In genomic region chr19:12893582-12893981, GRCh38 we compare ENCODE assay signal across 28 cellular contexts. TPM values are rescaled to one million over a fixed set of nuclear protein-coding genes. Genes with fewer than 3 reads are reported as not detected.
A peak's percentile ranks its signal among the peaks of the same experiment; 100 is the strongest.
DNase-seq lines count a peak whose midpoint lies in the region; ATAC-seq and TF ChIP-seq lines count a peak whose summit lies in the region.
"Had no signal": no experiment of that assay in that cellular context is flagged by ENCODE, and none has a peak within 500 bp of the region (broad histone marks: within the 10 kb centered on the region; RNA-seq: fewer than 3 reads in every experiment).

No MANE protein-coding gene starts in this region.

- DNase-seq in activated CD4-positive, alpha-beta T cell treated with anti-CD3 and anti-CD28 coated beads, Interleukin-2, amount 10 ng/mL, durations not matched to agents 7 days and 5 days = no peak
- DNase-seq in activated CD4-positive, alpha-beta T cell treated with anti-CD3 and anti-CD28 coated beads for 4 hours = no peak
- no peak for DNase-seq in CD4-positive, alpha-beta memory T cell
- DNase-seq in activated T-helper 1 cell treated with anti-CD3 and anti-CD28 coated beads, Interleukin-12 subunit alpha, Interleukin-12 subunit beta, Interleukin-2, Interleukin-4 antibody, amounts not matched to agents 30 ng/mL and 10 ng/mL and 1 ng/mL, durations not matched to agents 14 hours and 24 hours and 36 hours (ENCODE audit: low spot score) = no peak
- DNase-seq in natural killer cell (no peak), NOMO-1 treated with dmso at 0.1 percent for 144 hours (lab: John Stamatoyannopoulos, UW; ENCODE audit: unreplicated experiment) (no peak), NCI-H524 (lab: John Stamatoyannopoulos, UW) (no peak)
- DNase-seq: activated CD8-positive, alpha-beta T cell treated with anti-CD3 and anti-CD28 coated beads for 36 hours; BE2C; Calu3; effector CD8-positive, alpha-beta T cell; HCEC 1CT; heart left ventricle; left colon; NCI-H1048; NCI-H1694 treated with DMSO at 0.1 percent for 48 hours; NCI-H2171; NCI-H526 treated with DMSO at 0.1 percent for 48 hours; stimulated activated CD4-positive, alpha-beta T cell treated with anti-CD3 and anti-CD28 coated beads, Interleukin-2, amount 100 ng/mL, for 48 hours; stimulated activated naive B cell treated with anti-CD40 and anti-IgM and Interleukin-4, amounts not matched to agents 10 μg/mL and 1 μg/mL and 100 μg/mL, for 72 hours had no signal

- no peaks in the 10 kb centered on the region for H3K27me3 ChIP-seq in CD4-positive, alpha-beta memory T cell (ENCODE audit: insufficient read depth, low read length)
- H3K27me3 ChIP-seq: BE2C, heart left ventricle, pancreas, right atrium auricular region, SJSA1 had no signal

- ATAC-seq in natural killer cell = no peak
- no peak for ATAC-seq in HG03439 (IDR thresholded peaks at IDR 0.05; ENCODE audit: unreplicated experiment)
- ATAC-seq: A549; activated CD8-positive, alpha-beta T cell treated with anti-CD3 and anti-CD28 coated beads for 36 hours; heart left ventricle; HepG2; left colon; pancreas; stimulated activated naive B cell treated with anti-CD40 and anti-IgM and Interleukin-4, amounts not matched to agents 10 μg/mL and 1 μg/mL and 100 μg/mL, for 72 hours had no signal

- H3K4me1 Mint-ChIP-seq in activated CD4-positive, alpha-beta T cell treated with anti-CD3 and anti-CD28 coated beads, Interleukin-2, amount 10 ng/mL, durations not matched to agents 7 days and 5 days = peaks cover 25% of the 10 kb centered on the region
- peaks cover 14 to 30% (median 22%) of the 10 kb centered on the region in 4 donors for H3K4me1 Mint-ChIP-seq in CD4-positive, alpha-beta memory T cell
- H3K4me1 Mint-ChIP-seq in activated T-helper 1 cell treated with anti-CD3 and anti-CD28 coated beads, Interleukin-12 subunit alpha, Interleukin-12 subunit beta, Interleukin-2, Interleukin-4 antibody, amounts not matched to agents 30 ng/mL and 10 ng/mL and 1 ng/mL, durations not matched to agents 14 hours and 24 hours and 36 hours (ENCODE audit: low read depth) = peaks cover 13% of the 10 kb centered on the region
- peaks cover 9 to 22% of the 10 kb centered on the region in 2 donors for H3K4me1 Mint-ChIP-seq in natural killer cell

- peak overlapping the region; percentile 40 for H3K4me3 Mint-ChIP-seq in activated CD4-positive, alpha-beta T cell treated with anti-CD3 and anti-CD28 coated beads, Interleukin-2, amount 10 ng/mL, durations not matched to agents 7 days and 5 days
- H3K4me3 Mint-ChIP-seq in CD4-positive, alpha-beta memory T cell = peak overlapping the region in 7 of 8 donors; percentile 40 to 98 (median 52)
- H3K4me3 Mint-ChIP-seq in activated T-helper 1 cell treated with anti-CD3 and anti-CD28 coated beads, Interleukin-12 subunit alpha, Interleukin-12 subunit beta, Interleukin-2, Interleukin-4 antibody, amounts not matched to agents 30 ng/mL and 10 ng/mL and 1 ng/mL, durations not matched to agents 14 hours and 24 hours and 36 hours = peak overlapping the region; percentile 74
- H3K4me3 Mint-ChIP-seq in natural killer cell = peak overlapping the region; percentile 45

- no peaks in the 10 kb centered on the region for H3K27me3 Mint-ChIP-seq in activated CD4-positive, alpha-beta T cell treated with anti-CD3 and anti-CD28 coated beads, Interleukin-2, amount 10 ng/mL, durations not matched to agents 7 days and 5 days
- no peaks in the 10 kb centered on the region for H3K27me3 Mint-ChIP-seq in CD4-positive, alpha-beta memory T cell
- no peaks in the 10 kb centered on the region for H3K27me3 Mint-ChIP-seq in activated T-helper 1 cell treated with anti-CD3 and anti-CD28 coated beads, Interleukin-12 subunit alpha, Interleukin-12 subunit beta, Interleukin-2, Interleukin-4 antibody, amounts not matched to agents 30 ng/mL and 10 ng/mL and 1 ng/mL, durations not matched to agents 14 hours and 24 hours and 36 hours (ENCODE audit: insufficient read depth)
- no peaks in the 10 kb centered on the region for H3K27me3 Mint-ChIP-seq in natural killer cell (ENCODE audit: low read depth in 2 of 2)
- H3K27me3 Mint-ChIP-seq: activated CD8-positive, alpha-beta T cell treated with anti-CD3 and anti-CD28 coated beads for 36 hours; stimulated activated naive B cell treated with anti-CD40 and anti-IgM and Interleukin-4, amounts not matched to agents 10 μg/mL and 1 μg/mL and 100 μg/mL, for 72 hours had no signal

- H3K9me3 ChIP-seq in CD4-positive, alpha-beta memory T cell (ENCODE audit: control insufficient read depth in 1 of 2, low read length in 2 of 2) = no peaks in the 10 kb centered on the region
- H3K9me3 ChIP-seq: A549, BE2C, heart left ventricle, pancreas, right atrium auricular region, SJSA1 had no signal

- H3K27ac Mint-ChIP-seq in activated CD4-positive, alpha-beta T cell treated with anti-CD3 and anti-CD28 coated beads, Interleukin-2, amount 10 ng/mL, durations not matched to agents 7 days and 5 days = no peak overlapping the region
- H3K27ac Mint-ChIP-seq in CD4-positive, alpha-beta memory T cell = peak overlapping the region in 4 of 7 donors; percentile 18 to 68 (median 36)
- H3K27ac Mint-ChIP-seq in activated T-helper 1 cell treated with anti-CD3 and anti-CD28 coated beads, Interleukin-12 subunit alpha, Interleukin-12 subunit beta, Interleukin-2, Interleukin-4 antibody, amounts not matched to agents 30 ng/mL and 10 ng/mL and 1 ng/mL, durations not matched to agents 14 hours and 24 hours and 36 hours = no peak overlapping the region
- H3K27ac Mint-ChIP-seq in natural killer cell = no peak overlapping the region
- H3K27ac Mint-ChIP-seq: activated CD8-positive, alpha-beta T cell treated with anti-CD3 and anti-CD28 coated beads for 36 hours; stimulated activated naive B cell treated with anti-CD40 and anti-IgM and Interleukin-4, amounts not matched to agents 10 μg/mL and 1 μg/mL and 100 μg/mL, for 72 hours had no signal

- TF ChIP-seq CTCF in natural killer cell (IDR thresholded peaks at IDR 0.05) = no peak

- H3K36me3 Mint-ChIP-seq in activated CD4-positive, alpha-beta T cell treated with anti-CD3 and anti-CD28 coated beads, Interleukin-2, amount 10 ng/mL, durations not matched to agents 7 days and 5 days (ENCODE audit: low read depth) = peaks cover 15% of the 10 kb centered on the region
- peaks cover 15 to 34% of the 10 kb centered on the region in 2 donors for H3K36me3 Mint-ChIP-seq in CD4-positive, alpha-beta memory T cell
- peaks cover 23% of the 10 kb centered on the region for H3K36me3 Mint-ChIP-seq in activated T-helper 1 cell treated with anti-CD3 and anti-CD28 coated beads, Interleukin-12 subunit alpha, Interleukin-12 subunit beta, Interleukin-2, Interleukin-4 antibody, amounts not matched to agents 30 ng/mL and 10 ng/mL and 1 ng/mL, durations not matched to agents 14 hours and 24 hours and 36 hours (ENCODE audit: low read depth)
- peaks cover 14% of the 10 kb centered on the region for H3K36me3 Mint-ChIP-seq in natural killer cell

- POLR2A ChIA-PET in activated CD4-positive, alpha-beta T cell treated with anti-CD3 and anti-CD28 coated beads, Interleukin-2, amount 10 ng/mL, durations not matched to agents 7 days and 5 days (lab: Charles Lee) = no interaction called here
- POLR2A ChIA-PET in CD4-positive, alpha-beta memory T cell (lab: Charles Lee; ENCODE audit: partially characterized antibody) = interaction anchor here (5.0 kb wide), 1 partner anchor 20 kb away, joined by 49 read pairs; no protein-coding TSS in a partner anchor

- CTCF ChIA-PET in activated CD4-positive, alpha-beta T cell treated with anti-CD3 and anti-CD28 coated beads, Interleukin-2, amount 10 ng/mL, durations not matched to agents 7 days and 5 days (lab: Charles Lee) = no interaction called here
- CTCF ChIA-PET in CD4-positive, alpha-beta memory T cell (lab: Charles Lee; ENCODE audit: partially characterized antibody) = interaction anchor here (0.6 to 1.6 kb wide), 3 partner anchors 39 to 118 kb away, joined by 3 to 6 read pairs (median 5); no protein-coding TSS in a partner anchor

- peaks cover 19% of the 10 kb centered on the region for H3K4me1 ChIP-seq in CD4-positive, alpha-beta memory T cell (ENCODE audit: insufficient read depth, low read length)
- H3K4me1 ChIP-seq: BE2C had no signal

- intact Hi-C loops in CD4-positive, alpha-beta memory T cell (cut with micrococcal nuclease) = no loop called here
- intact Hi-C loops in activated T-helper 1 cell treated with anti-CD3 and anti-CD28 coated beads, Interleukin-12 subunit alpha, Interleukin-12 subunit beta, Interleukin-2, Interleukin-4 antibody, amounts not matched to agents 30 ng/mL and 10 ng/mL and 1 ng/mL, durations not matched to agents 14 hours and 24 hours and 36 hours (cut with micrococcal nuclease) = no loop called here
- intact Hi-C loops in natural killer cell (cut with micrococcal nuclease) = no loop called here

- H3K36me3 ChIP-seq in CD4-positive, alpha-beta memory T cell (ENCODE audit: insufficient read depth, low read length) = peaks cover 26% of the 10 kb centered on the region
- H3K36me3 ChIP-seq: BE2C, pancreas had no signal

- no peak overlapping the region for H3K27ac ChIP-seq in CD4-positive, alpha-beta memory T cell (ENCODE audit: low read depth, low read length)
- H3K27ac ChIP-seq: A549, heart left ventricle, pancreas, right atrium auricular region, SJSA1 had no signal

- H3K9me3 Mint-ChIP-seq in activated CD4-positive, alpha-beta T cell treated with anti-CD3 and anti-CD28 coated beads, Interleukin-2, amount 10 ng/mL, durations not matched to agents 7 days and 5 days = no peaks in the 10 kb centered on the region
- H3K9me3 Mint-ChIP-seq in CD4-positive, alpha-beta memory T cell = peaks cover 0 to 4% (median 0%) of the 10 kb centered on the region in 8 donors
- no peaks in the 10 kb centered on the region for H3K9me3 Mint-ChIP-seq in activated T-helper 1 cell treated with anti-CD3 and anti-CD28 coated beads, Interleukin-12 subunit alpha, Interleukin-12 subunit beta, Interleukin-2, Interleukin-4 antibody, amounts not matched to agents 30 ng/mL and 10 ng/mL and 1 ng/mL, durations not matched to agents 14 hours and 24 hours and 36 hours
- H3K9me3 Mint-ChIP-seq in natural killer cell = no peaks in the 10 kb centered on the region
- H3K9me3 Mint-ChIP-seq: activated CD8-positive, alpha-beta T cell treated with anti-CD3 and anti-CD28 coated beads for 36 hours; stimulated activated naive B cell treated with anti-CD40 and anti-IgM and Interleukin-4, amounts not matched to agents 10 μg/mL and 1 μg/mL and 100 μg/mL, for 72 hours had no signal

- H3K4me3 ChIP-seq in CD4-positive, alpha-beta memory T cell (ENCODE audit: low read length in 2 of 2) = no peak overlapping the region
- H3K4me3 ChIP-seq: A549, heart left ventricle, pancreas, right atrium auricular region, SJSA1 had no signal

RNA-seq across cellular contexts. Expression of gene GCDH, which starts 2.6 kb away (rescaled TPM):
- total RNA-seq in activated CD4-positive, alpha-beta T cell treated with anti-CD3 and anti-CD28 coated beads, Interleukin-2, amount 10 ng/mL, durations not matched to agents 7 days and 5 days = 10 to 100 TPM; 35.4 to 41.7 TPM
- 10 to 100 TPM; 63.9 to 66.1 TPM for total RNA-seq in CD4-positive, alpha-beta memory T cell
- polyA plus RNA-seq in CD4-positive, alpha-beta memory T cell = 10 to 100 TPM; 16.5 to 27.4 TPM
- total RNA-seq in activated T-helper 1 cell treated with anti-CD3 and anti-CD28 coated beads, Interleukin-12 subunit alpha, Interleukin-12 subunit beta, Interleukin-2, Interleukin-4 antibody, amounts not matched to agents 30 ng/mL and 10 ng/mL and 1 ng/mL, durations not matched to agents 14 hours and 24 hours and 36 hours = 65.9 and 68.8 TPM in 2 replicates
- total RNA-seq in natural killer cell = 10 to 100 TPM; 35.9 to 41.7 (median 36.3) TPM

RNA-seq across cellular contexts. Expression of gene KLF1, which starts 6.6 kb away (rescaled TPM):
- total RNA-seq in activated CD4-positive, alpha-beta T cell treated with anti-CD3 and anti-CD28 coated beads, Interleukin-2, amount 10 ng/mL, durations not matched to agents 7 days and 5 days = under 1 TPM in 1 of 2 experiments, not detected in 1; 0.20 TPM
- total RNA-seq in CD4-positive, alpha-beta memory T cell = not detected
- polyA plus RNA-seq in CD4-positive, alpha-beta memory T cell = not detected
- 0.80 and 1.3 TPM in 2 replicates for total RNA-seq in activated T-helper 1 cell treated with anti-CD3 and anti-CD28 coated beads, Interleukin-12 subunit alpha, Interleukin-12 subunit beta, Interleukin-2, Interleukin-4 antibody, amounts not matched to agents 30 ng/mL and 10 ng/mL and 1 ng/mL, durations not matched to agents 14 hours and 24 hours and 36 hours
- total RNA-seq in natural killer cell = not detected
- total RNA-seq: Calu3, epithelial cell of proximal tubule, HepG2, left colon, LHCN-M2, SJSA1 had no signal
- polyA plus RNA-seq: A549, heart left ventricle, HepG2, pancreas had no signal

RNA-seq across cellular contexts. Expression of gene DNASE2, which starts 12.3 kb away (rescaled TPM):
- total RNA-seq in activated CD4-positive, alpha-beta T cell treated with anti-CD3 and anti-CD28 coated beads, Interleukin-2, amount 10 ng/mL, durations not matched to agents 7 days and 5 days = 10 to 100 TPM; 28.8 to 30.0 TPM
- 10 to 100 TPM; 31.6 to 32.8 TPM for total RNA-seq in CD4-positive, alpha-beta memory T cell
- polyA plus RNA-seq in CD4-positive, alpha-beta memory T cell = 10 to 100 TPM; 55.3 to 81.8 TPM
- total RNA-seq in activated T-helper 1 cell treated with anti-CD3 and anti-CD28 coated beads, Interleukin-12 subunit alpha, Interleukin-12 subunit beta, Interleukin-2, Interleukin-4 antibody, amounts not matched to agents 30 ng/mL and 10 ng/mL and 1 ng/mL, durations not matched to agents 14 hours and 24 hours and 36 hours = 22.9 and 23.7 TPM in 2 replicates
- 10 to 100 TPM; 28.3 to 31.7 (median 31.2) TPM for total RNA-seq in natural killer cell

RNA-seq across cellular contexts. Expression of gene SYCE2, which starts 25.5 kb away (rescaled TPM):
- total RNA-seq in activated CD4-positive, alpha-beta T cell treated with anti-CD3 and anti-CD28 coated beads, Interleukin-2, amount 10 ng/mL, durations not matched to agents 7 days and 5 days = 1 to 10 TPM; 3.2 to 4.5 TPM
- total RNA-seq in CD4-positive, alpha-beta memory T cell = under 1 TPM in 1 of 2 experiments, not detected in 1; 0.79 TPM
- polyA plus RNA-seq in CD4-positive, alpha-beta memory T cell = not detected
- 1.9 and 4.1 TPM in 2 replicates for total RNA-seq in activated T-helper 1 cell treated with anti-CD3 and anti-CD28 coated beads, Interleukin-12 subunit alpha, Interleukin-12 subunit beta, Interleukin-2, Interleukin-4 antibody, amounts not matched to agents 30 ng/mL and 10 ng/mL and 1 ng/mL, durations not matched to agents 14 hours and 24 hours and 36 hours
- 1 to 10 TPM in 1 of 3 donors, under 1 TPM in 2; 0.88 to 2.2 (median 0.92) TPM for total RNA-seq in natural killer cell
- total RNA-seq: Calu3, left colon, pancreas, right atrium auricular region had no signal

RNA-seq across cellular contexts. Expression of gene FARSA, which starts 39.9 kb away (rescaled TPM):
- total RNA-seq in activated CD4-positive, alpha-beta T cell treated with anti-CD3 and anti-CD28 coated beads, Interleukin-2, amount 10 ng/mL, durations not matched to agents 7 days and 5 days = 10 to 100 TPM; 85.7 to 90.6 TPM
- 10 to 100 TPM; 53.8 to 59.1 TPM for total RNA-seq in CD4-positive, alpha-beta memory T cell
- polyA plus RNA-seq in CD4-positive, alpha-beta memory T cell = 10 to 100 TPM; 63.2 to 68.1 TPM
- total RNA-seq in activated T-helper 1 cell treated with anti-CD3 and anti-CD28 coated beads, Interleukin-12 subunit alpha, Interleukin-12 subunit beta, Interleukin-2, Interleukin-4 antibody, amounts not matched to agents 30 ng/mL and 10 ng/mL and 1 ng/mL, durations not matched to agents 14 hours and 24 hours and 36 hours = 217 and 220 TPM in 2 replicates
- total RNA-seq in natural killer cell = 10 to 100 TPM; 29.3 to 34.5 (median 32.0) TPM

Comparison
In these comparisons a context has a peak if more than half of its experiments do, and no peak if none do; other contexts are left out.
1. H3K27ac Mint-ChIP-seq: peak in CD4-positive, alpha-beta memory T cell (4 of 7); none in activated CD4-positive, alpha-beta T cell treated with anti-CD3 and anti-CD28 coated beads, Interleukin-2, amount 10 ng/mL, durations not matched to agents 7 days and 5 days (single experiment), activated T-helper 1 cell treated with anti-CD3 and anti-CD28 coated beads, Interleukin-12 subunit alpha, Interleukin-12 subunit beta, Interleukin-2, Interleukin-4 antibody, amounts not matched to agents 30 ng/mL and 10 ng/mL and 1 ng/mL, durations not matched to agents 14 hours and 24 hours and 36 hours (single experiment) and natural killer cell (0 of 2).
2. Peak in every context shown above with its lines, with median percentiles within 50 percentile points of each other: H3K4me3 Mint-ChIP-seq.